ENCODE assay signal across 24 cellular contexts in the genomic region with DNA sequence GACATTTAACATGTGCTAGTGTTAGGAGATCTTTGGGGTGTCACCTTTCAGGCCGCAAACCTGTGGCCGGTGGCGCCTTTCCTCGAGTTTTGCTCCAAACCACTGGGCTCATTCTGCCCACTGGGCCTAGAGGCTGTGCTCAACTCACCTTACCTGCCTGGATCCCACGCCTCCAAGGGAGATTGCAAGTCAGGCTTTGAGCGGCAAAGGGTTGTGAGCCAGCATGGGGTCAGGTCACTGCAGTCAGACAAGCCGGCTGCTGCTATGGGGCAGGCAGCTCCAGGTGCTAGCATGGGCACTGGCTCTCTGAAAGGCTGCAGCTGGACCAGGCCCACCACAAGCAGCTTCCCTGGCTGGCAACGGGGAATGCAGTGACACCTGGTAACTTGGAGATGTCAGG.
"Had no signal": no experiment of that assay in that cellular context is flagged by ENCODE, and none has a peak within 500 bp of the region (broad histone marks: within the 10 kb centered on the region; RNA-seq: fewer than 3 reads in every experiment).

No MANE protein-coding gene starts in this region.

- H3K36me3 ChIP-seq: colonic mucosa, neutrophil, ovary, prostate gland, spleen, suprapubic skin, tibial artery had no signal

- H3K27ac Mint-ChIP-seq: activated CD4-positive, alpha-beta T cell treated with anti-CD3 and anti-CD28 coated beads for 36 hours; activated naive CD8-positive, alpha-beta T cell; activated T-cell treated with anti-CD3 and anti-CD28 coated beads, Interleukin-2, amount 50 U/mL, for 72 hours; natural killer cell treated with Interleukin-12 subunit alpha and Interleukin-12 subunit beta and Interleukin-15 and Interleukin-18, amount 100 ng/mL, for 72 hours; T-helper 2 cell treated with Interferon-gamma antibody and Interleukin-4, amounts not matched to agents 5 μg/mL and 100 μg/mL, for 36 hours had no signal

- H3K9me3 ChIP-seq: body of pancreas, colonic mucosa, neutrophil, ovary, prostate gland, suprapubic skin, tibial artery had no signal

- H3K27ac ChIP-seq: body of pancreas, colonic mucosa, neutrophil, ovary, prostate gland, spleen, suprapubic skin, tibial artery had no signal

- H3K4me1 ChIP-seq: body of pancreas, colonic mucosa, prostate gland, suprapubic skin, tibial artery had no signal

- H3K4me3 Mint-ChIP-seq: activated CD4-positive, alpha-beta T cell treated with anti-CD3 and anti-CD28 coated beads for 36 hours; activated naive CD8-positive, alpha-beta T cell; activated T-cell treated with anti-CD3 and anti-CD28 coated beads, Interleukin-2, amount 50 U/mL, for 72 hours; natural killer cell treated with Interleukin-12 subunit alpha and Interleukin-12 subunit beta and Interleukin-15 and Interleukin-18, amount 100 ng/mL, for 72 hours; T-helper 2 cell treated with Interferon-gamma antibody and Interleukin-4, amounts not matched to agents 5 μg/mL and 100 μg/mL, for 36 hours had no signal

- H3K27me3 Mint-ChIP-seq: activated CD4-positive, alpha-beta T cell treated with anti-CD3 and anti-CD28 coated beads for 36 hours; activated naive CD8-positive, alpha-beta T cell; natural killer cell treated with Interleukin-12 subunit alpha and Interleukin-12 subunit beta and Interleukin-15 and Interleukin-18, amount 100 ng/mL, for 72 hours had no signal

- H3K36me3 Mint-ChIP-seq: activated naive CD8-positive, alpha-beta T cell; natural killer cell treated with Interleukin-12 subunit alpha and Interleukin-12 subunit beta and Interleukin-15 and Interleukin-18, amount 100 ng/mL, for 72 hours had no signal

- H3K4me3 ChIP-seq: body of pancreas, colonic mucosa, lung, ovary, prostate gland, spleen, suprapubic skin, tibial artery had no signal

- H3K27me3 ChIP-seq: body of pancreas, colonic mucosa, neutrophil, ovary, spleen, suprapubic skin, tibial artery had no signal

- H3K4me1 Mint-ChIP-seq: activated CD4-positive, alpha-beta T cell treated with anti-CD3 and anti-CD28 coated beads for 36 hours had no signal

- DNase-seq: activated CD4-positive, alpha-beta T cell treated with anti-CD3 and anti-CD28 coated beads for 36 hours; activated CD4-positive, CD25-positive, alpha-beta regulatory T cell; activated effector memory CD4-positive, alpha-beta T cell treated with Interleukin-2 at 50 U/mL for 16 hours; activated naive CD4-positive, alpha-beta T cell treated with Interleukin-2 at 50 U/mL for 16 hours; activated T-cell treated with anti-CD3 and anti-CD28 coated beads for 4 hours; activated T-cell treated with anti-CD3 and anti-CD28 coated beads, Interleukin-2, amount 50 U/mL, for 72 hours; aorta; body of pancreas; cerebellar nuclear complex; colonic mucosa; effector CD8-positive, alpha-beta T cell; mesendoderm; ovary; spleen; stimulated activated naive CD4-positive, alpha-beta T cell; T-helper 1 cell; tibial artery had no signal

- ATAC-seq: activated CD4-positive, alpha-beta T cell treated with anti-CD3 and anti-CD28 coated beads for 36 hours; activated T-cell treated with anti-CD3 and anti-CD28 coated beads, Interleukin-2, amount 50 U/mL, for 72 hours; body of pancreas; natural killer cell treated with Interleukin-12 subunit alpha and Interleukin-12 subunit beta and Interleukin-15 and Interleukin-18, amount 100 ng/mL, for 72 hours had no signal
